In genomic region chr19:17136026-17136425, GRCh38 we compare ENCODE assay signal across 9 cellular contexts.
DNase-seq lines count a peak whose midpoint lies in the region; ATAC-seq and TF ChIP-seq lines count a peak whose summit lies in the region.
"Had no signal": no experiment of that assay in that cellular context is flagged by ENCODE, and none has a peak within 500 bp of the region (broad histone marks: within the 10 kb centered on the region; RNA-seq: fewer than 3 reads in every experiment).

No MANE protein-coding gene starts in this region.

- no peak for TF ChIP-seq EP300 in tibial nerve (IDR thresholded peaks at IDR 0.05)

- no peaks in the 10 kb centered on the region for H4K20me1 ChIP-seq in OCI-LY7 (ENCODE audit: insufficient read depth, low read length)

- H3K4me3 ChIP-seq in OCI-LY7 (ENCODE audit: low read depth, low read length, poor library complexity, severe bottlenecking) = peak overlapping the region; percentile 39
- no peak overlapping the region for H3K4me3 ChIP-seq in ectodermal cell (ENCODE audit: insufficient read depth, low read depth, low read length)
- H3K4me3 ChIP-seq in mucosa of rectum (ENCODE audit: low read length in 2 of 2) = no peak overlapping the region
- H3K4me3 ChIP-seq in tibial nerve = peak overlapping the region in 2 of 4 donors; percentile 19 to 40

- H3K36me3 ChIP-seq in OCI-LY7 (ENCODE audit: insufficient read depth, low read length) (peaks cover 27% of the 10 kb centered on the region), ectodermal cell (ENCODE audit: control insufficient read depth, insufficient read depth, low read length) (no peaks in the 10 kb centered on the region), mucosa of rectum (ENCODE audit: control insufficient read depth in 2 of 2, insufficient read depth in 2 of 2, low read length in 2 of 2) (no peaks in the 10 kb centered on the region), tibial nerve (no peaks in the 10 kb centered on the region)

- TF ChIP-seq POLR2A in tibial nerve (IDR thresholded peaks at IDR 0.05) = no peak

- H3K79me2 ChIP-seq in OCI-LY7 (ENCODE audit: insufficient read depth, low read depth, low read length) = peaks cover 29% of the 10 kb centered on the region; the same call in 1 of the 2 replicates

- TF ChIP-seq CTCF in OCI-LY7 (conservative IDR thresholded peaks at IDR 0.05; ENCODE audit: low read length) = no peak
- TF ChIP-seq CTCF in tibial nerve (IDR thresholded peaks at IDR 0.05) = no peak

- intact Hi-C loops in OCI-LY7 (cut with micrococcal nuclease; ENCODE audit: unreplicated experiment) = loop anchor here (5.0 kb wide), 1 partner anchor 146 kb away; the partner anchor contains the start of gene ANKLE1

- DNase-seq in OCI-LY7 (ENCODE audit: low spot score) (no peak), tibial nerve (ENCODE audit: low spot score in 2 of 2) (no peak), GDM1 (lab: John Stamatoyannopoulos, UW) (no peak), SHP77 treated with DMSO at 0.1 percent for 48 hours (lab: John Stamatoyannopoulos, UW) (no peak)
- DNase-seq: NCI-H345 had no signal

- CTCF ChIA-PET in OCI-LY7 (lab: Charles Lee; ENCODE audit: unreplicated experiment) = no interaction called here

- no peak overlapping the region for H2AFZ ChIP-seq in OCI-LY7 (ENCODE audit: low read length)

- H3K9ac ChIP-seq in mucosa of rectum (ENCODE audit: low read depth in 1 of 2, low read length in 2 of 2) = peak overlapping the region; percentile 38 to 41

- peak overlapping the region; percentile 75 for H3K4me2 ChIP-seq in OCI-LY7 (ENCODE audit: low read length)

- H3K27ac ChIP-seq in OCI-LY7 (ENCODE audit: low read depth, low read length, poor library complexity, severe bottlenecking) (peak overlapping the region; percentile 74), ectodermal cell (ENCODE audit: insufficient read depth, low read depth, low read length, poor library complexity, severe bottlenecking) (peak overlapping the region; percentile 58), mucosa of rectum (ENCODE audit: low read depth in 2 of 2, low read length in 2 of 2) (peak overlapping the region; percentile 62 to 79), tibial nerve (peak overlapping the region; percentile 72 to 99 (median 89))

- H3K9me3 ChIP-seq in OCI-LY7 (ENCODE audit: low read length) = no peaks in the 10 kb centered on the region
- no peaks in the 10 kb centered on the region for H3K9me3 ChIP-seq in ectodermal cell (ENCODE audit: control insufficient read depth, low read length)
- H3K9me3 ChIP-seq in mucosa of rectum (ENCODE audit: control insufficient read depth in 2 of 2, low read length in 2 of 2) = no peaks in the 10 kb centered on the region
- H3K9me3 ChIP-seq in tibial nerve = no peaks in the 10 kb centered on the region

- 44 to 50% methylated on average over 9 of the region's 9 CpGs for WGBS in ectodermal cell, 2 experiments
- 43 to 54% methylated on average over 9 of the region's 9 CpGs for WGBS in tibial nerve, 2 donors

- ATAC-seq in HG02610 (IDR thresholded peaks at IDR 0.05; ENCODE audit: unreplicated experiment) (no peak), HG02642 (IDR thresholded peaks at IDR 0.05; ENCODE audit: poor library complexity, unreplicated experiment) (no peak)

- H3K27me3 ChIP-seq in ectodermal cell (ENCODE audit: control insufficient read depth, insufficient read depth, low read length, poor library complexity, severe bottlenecking) (no peaks in the 10 kb centered on the region), mucosa of rectum (ENCODE audit: control insufficient read depth in 2 of 2, insufficient read depth in 2 of 2, low read length in 2 of 2) (no peaks in the 10 kb centered on the region), tibial nerve (no peaks in the 10 kb centered on the region)

- no TSS peak for BruUV-seq in OCI-LY7 (replicated peaks; lab: Mats Ljungman, UMichigan)

- no peaks in the 10 kb centered on the region for H3K9me2 ChIP-seq in OCI-LY7 (ENCODE audit: insufficient read depth, low read length)

- peaks cover 52% of the 10 kb centered on the region for H3K4me1 ChIP-seq in OCI-LY7 (ENCODE audit: insufficient read depth, low read length, poor library complexity, severe bottlenecking)
- H3K4me1 ChIP-seq in ectodermal cell (ENCODE audit: control insufficient read depth, insufficient read depth, low read length) = peaks cover 17% of the 10 kb centered on the region
- peaks cover 2 to 8% of the 10 kb centered on the region in 2 donors for H3K4me1 ChIP-seq in mucosa of rectum (ENCODE audit: control insufficient read depth in 2 of 2, insufficient read depth in 2 of 2, low read length in 2 of 2)
- peaks cover 0 to 30% (median 19%) of the 10 kb centered on the region in 4 donors for H3K4me1 ChIP-seq in tibial nerve

- POLR2A ChIA-PET in OCI-LY7 (lab: Charles Lee) = interaction anchor here (0.6 kb wide), 1 partner anchor 21 kb away, joined by 5 read pairs; no protein-coding TSS in a partner anchor
